ENCODE assay signal across 21 cellular contexts in the genomic region with DNA sequence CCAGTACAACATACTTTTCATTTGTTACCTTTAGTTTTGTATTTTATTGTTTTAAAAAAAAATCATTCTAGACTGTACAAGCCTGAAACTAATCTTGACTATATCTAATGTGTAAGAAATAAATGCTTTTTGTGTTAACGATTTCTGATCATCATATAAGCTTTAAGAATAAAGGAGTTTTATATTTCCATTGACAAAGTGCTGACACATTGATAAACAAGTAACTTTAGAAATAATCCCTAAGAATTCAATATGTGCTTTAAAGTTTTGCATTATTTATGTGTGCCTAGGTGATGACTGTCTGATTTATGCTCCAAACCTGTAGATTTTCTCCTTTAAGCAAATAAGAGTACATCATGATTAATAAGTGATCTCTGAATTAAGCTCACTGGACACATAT.
"Had no signal": no experiment of that assay in that cellular context is flagged by ENCODE, and none has a peak within 500 bp of the region (broad histone marks: within the 10 kb centered on the region; RNA-seq: fewer than 3 reads in every experiment).

No MANE protein-coding gene starts in this region.

- H3K27me3 Mint-ChIP-seq: IgD-negative memory B cell had no signal

- H3K9me3 Mint-ChIP-seq: IgD-negative memory B cell had no signal

- H3K27ac ChIP-seq: SJSA1, SK-N-MC had no signal

- FAIRE-seq: RCC 7860 had no signal

- H3K36me3 ChIP-seq: SJSA1 had no signal

- H3K36me3 Mint-ChIP-seq: IgD-negative memory B cell had no signal

- H3K4me3 ChIP-seq: SJSA1, SK-N-MC had no signal

- H3K27ac Mint-ChIP-seq: IgD-negative memory B cell had no signal

- H3K4me3 Mint-ChIP-seq: IgD-negative memory B cell had no signal

- DNase-seq: KBM-7, MV-4-11, NCI-H1048, NCI-H1105, NCI-H1417, NCI-H1436 treated with DMSO at 0.1 percent for 48 hours, NCI-H1694, NCI-H187 treated with DMSO at 0.1 percent for 48 hours, NCI-H2029 treated with DMSO at 0.1 percent for 48 hours, NCI-H2171 treated with DMSO at 0.1 percent for 48 hours, NCI-H2227 treated with DMSO at 0.1 percent for 48 hours, NCI-H524 treated with DMSO at 0.1 percent for 48 hours, NCI-H69, NCI-H774, Right ventricle myocardium superior, RPMI8226, SIG-M5 had no signal

- H3K4me1 ChIP-seq: SJSA1 had no signal

- H3K27me3 ChIP-seq: SJSA1 had no signal

- H3K9me3 ChIP-seq: SJSA1 had no signal
